In the genomic region with DNA sequence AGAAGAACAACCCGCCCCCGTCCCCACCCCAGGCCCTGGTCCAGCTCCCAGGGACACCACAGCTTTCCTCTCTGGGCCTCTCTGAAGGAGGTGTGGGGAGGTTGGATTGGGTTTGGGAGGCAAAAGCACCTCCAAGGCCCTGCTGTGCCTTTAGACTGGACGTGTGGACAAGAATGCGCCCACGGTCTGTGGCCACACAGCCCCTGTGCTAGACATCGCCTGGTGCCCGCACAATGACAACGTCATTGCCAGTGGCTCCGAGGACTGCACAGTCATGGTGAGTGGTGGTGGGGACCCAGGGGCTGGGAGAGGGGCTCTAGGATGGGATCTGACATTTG, we compare ENCODE assay signal across 10 cellular contexts. TPM values are rescaled to one million over a fixed set of nuclear protein-coding genes. Genes with fewer than 3 reads are reported as not detected.
DNase-seq lines count a peak whose midpoint lies in the region; ATAC-seq, FAIRE-seq and TF ChIP-seq lines count a peak whose summit lies in the region.
"Had no signal": no experiment of that assay in that cellular context is flagged by ENCODE, and none has a peak within 500 bp of the region (broad histone marks: within the 10 kb centered on the region; RNA-seq: fewer than 3 reads in every experiment).

No MANE protein-coding gene starts in this region.

- DNase-seq in A549 (ENCODE audit: low read depth in 1 of 2, low spot score in 1 of 2): no peak
- DNase-seq in activated T-cell treated with anti-CD3 and anti-CD28 coated beads, Interleukin-2, amount 50 U/mL, for 24 hours: no peak
- DNase-seq in left lung: peak in 1 of 2 donors; percentile 75
- no peak for DNase-seq in SK-N-SH
- DNase-seq in ovary: no peak
- DNase-seq: NCI-H526 had no signal

- H3K27ac ChIP-seq in A549 (peak overlapping the region in 1 of 2 experiments; percentile 29; a peak in 3 of 6 replicates), left lung (peak overlapping the region; percentile 13 to 97), SK-N-SH (ENCODE audit: low read depth in 2 of 2, low read length in 1 of 2) (no peak overlapping the region; a peak in 1 of 4 replicates), ovary (no peak overlapping the region)

- POLR2A ChIA-PET in A549 (lab: Yijun Ruan, JAX) (interaction anchor here (0.7 kb wide), 1 partner anchor 91 kb away, joined by 5 read pairs; the partner anchor contains the start of gene YPEL3), SK-N-SH (lab: Yijun Ruan, JAX) (no interaction called here)

- no peaks in the 10 kb centered on the region for H3K9me3 Mint-ChIP-seq in activated T-cell treated with anti-CD3 and anti-CD28 coated beads, Interleukin-2, amount 50 U/mL, for 24 hours

- no peak overlapping the region for H3K4me3 ChIP-seq in A549
- peak overlapping the region; percentile 95 for H3K4me3 ChIP-seq in GM12875 (ENCODE audit: low read depth, low read length)
- H3K4me3 ChIP-seq in left lung: peak overlapping the region in 1 of 2 donors; percentile 76
- H3K4me3 ChIP-seq in SK-N-SH (ENCODE audit: low read depth in 2 of 2, low read length in 1 of 2): no peak overlapping the region
- H3K4me3 ChIP-seq in ovary: no peak overlapping the region

- H3K27me3 Mint-ChIP-seq in activated T-cell treated with anti-CD3 and anti-CD28 coated beads, Interleukin-2, amount 50 U/mL, for 24 hours: no peaks in the 10 kb centered on the region

- H3K36me3 Mint-ChIP-seq in activated T-cell treated with anti-CD3 and anti-CD28 coated beads, Interleukin-2, amount 50 U/mL, for 24 hours (ENCODE audit: low read depth): peaks cover 45% of the 10 kb centered on the region

- peaks cover 32% of the 10 kb centered on the region for H3K4me1 Mint-ChIP-seq in activated T-cell treated with anti-CD3 and anti-CD28 coated beads, Interleukin-2, amount 50 U/mL, for 24 hours (ENCODE audit: low read depth)

- CTCF ChIA-PET in A549 (lab: Yijun Ruan, JAX): interaction anchor here (0.5 to 1.5 kb wide), 4 partner anchors 8 to 889 kb away, joined by 3 to 8 read pairs (median 4); no protein-coding TSS in a partner anchor
- CTCF ChIA-PET in SK-N-SH (lab: Yijun Ruan, JAX): interaction anchor here (1.3 to 6.0 kb wide), 2 partner anchors 91 to 93 kb away, joined by 3 to 33 read pairs; partner anchors contain the start of genes TBX6 and YPEL3

- H3K4me2 ChIP-seq in A549: no peak overlapping the region
- no peak overlapping the region for H3K4me2 ChIP-seq in SK-N-SH

- no peaks in the 10 kb centered on the region for H3K27me3 ChIP-seq in left lung
- H3K27me3 ChIP-seq in SK-N-SH (ENCODE audit: insufficient read depth): no peaks in the 10 kb centered on the region
- no peaks in the 10 kb centered on the region for H3K27me3 ChIP-seq in ovary

- H3K36me3 ChIP-seq in left lung: peaks cover 0 to 24% of the 10 kb centered on the region in 2 donors
- H3K36me3 ChIP-seq in SK-N-SH (replicated peaks in 1 of 2; ENCODE audit: control insufficient read depth in 1 of 2, insufficient read depth in 2 of 2, low read length in 1 of 2): peaks cover 0 to 6% of the 10 kb centered on the region in 2 experiments
- no peaks in the 10 kb centered on the region for H3K36me3 ChIP-seq in ovary

- FAIRE-seq in A549 (lab: Jason Lieb, UNC): no peak

- H3K9me3 ChIP-seq in A549 (no peaks in the 10 kb centered on the region), left lung (no peaks in the 10 kb centered on the region), SK-N-SH (no peaks in the 10 kb centered on the region), ovary (no peaks in the 10 kb centered on the region)

- 94% methylated on average over 7 of the region's 9 CpGs for WGBS in A549 (ENCODE audit: missing lambda C conversion rate)
- 98% methylated on average over 7 of the region's 9 CpGs for WGBS in SK-N-SH (ENCODE audit: low lambda C conversion rate)
- 82 to 91% (median 91%) methylated on average over 9 of the region's 9 CpGs for WGBS in ovary, 3 donors

- TF ChIP-seq POLR2A in A549 (IDR thresholded peaks at IDR 0.05; ENCODE audit: low read length) (no peak), ovary (IDR thresholded peaks at IDR 0.05) (no peak)

- TF ChIP-seq RAD21 in A549 (conservative IDR thresholded peaks at IDR 0.05 in 1 of 2, IDR thresholded peaks at IDR 0.05 in 1 of 2): no peak
- no peak for TF ChIP-seq RAD21 in SK-N-SH (IDR thresholded peaks at IDR 0.05; ENCODE audit: low read length)

- no peak overlapping the region for H3K9ac ChIP-seq in SK-N-SH

- peaks cover 4% of the 10 kb centered on the region for H3F3A ChIP-seq in SK-N-SH (replicated peaks; ENCODE audit: insufficient read depth)

- H3K27ac Mint-ChIP-seq in activated T-cell treated with anti-CD3 and anti-CD28 coated beads, Interleukin-2, amount 50 U/mL, for 24 hours: peak overlapping the region; percentile 98
- H3K27ac Mint-ChIP-seq: progenitor cell of endocrine pancreas had no signal

- intact Hi-C loops in left lung (cut with DNase I): no loop called here
- intact Hi-C loops in ovary (cut with DNase I): no loop called here

- H3K79me2 ChIP-seq in SK-N-SH (ENCODE audit: insufficient read depth): no peaks in the 10 kb centered on the region

- no peak for TF ChIP-seq EP300 in A549 (IDR thresholded peaks at IDR 0.05)
- TF ChIP-seq EP300 in SK-N-SH (IDR thresholded peaks at IDR 0.05; ENCODE audit: borderline replicate concordance in 1 of 2, low read depth in 1 of 2, low read length in 1 of 2): no peak
- TF ChIP-seq EP300 in ovary (IDR thresholded peaks at IDR 0.05): no peak

- ATAC-seq in A549 (no peak), left lung (no peak), HG02623 (IDR thresholded peaks at IDR 0.05; ENCODE audit: unreplicated experiment) (no peak), HG02970 (IDR thresholded peaks at IDR 0.05; ENCODE audit: low FRiP score, unreplicated experiment) (no peak)

- TF ChIP-seq CTCF in A549 (IDR thresholded peaks at IDR 0.05) (no peak), GM12875 (IDR thresholded peaks at IDR 0.05; ENCODE audit: borderline replicate concordance, insufficient read depth, low read depth, low read length) (no peak), left lung (IDR thresholded peaks at IDR 0.05) (no peak), SK-N-SH (IDR thresholded peaks at IDR 0.05) (no peak), ovary (IDR thresholded peaks at IDR 0.05) (no peak)

- H3K4me3 Mint-ChIP-seq in activated T-cell treated with anti-CD3 and anti-CD28 coated beads, Interleukin-2, amount 50 U/mL, for 24 hours: peak overlapping the region; percentile 99

- H3K9me2 ChIP-seq in SK-N-SH: no peaks in the 10 kb centered on the region

- H2AFZ ChIP-seq in SK-N-SH (ENCODE audit: low read depth): no peak overlapping the region

- H3K4me1 ChIP-seq in A549 (peaks cover 20% of the 10 kb centered on the region; the same call in 2 of the 3 replicates), left lung (peaks cover 3 to 49% of the 10 kb centered on the region in 2 donors), SK-N-SH (ENCODE audit: control insufficient read depth in 1 of 2, insufficient read depth in 2 of 2, low read depth in 1 of 2, low read length in 1 of 2) (peaks cover 0 to 25% of the 10 kb centered on the region in 2 experiments; a peak in 1 of 4 replicates), ovary (ENCODE audit: insufficient read depth) (peaks cover 8% of the 10 kb centered on the region)

- no peaks in the 10 kb centered on the region for H4K20me1 ChIP-seq in SK-N-SH (ENCODE audit: insufficient read depth)

RNA-seq across cellular contexts. Expression of gene CORO1A, which starts 3.0 kb away (rescaled TPM):
- polyA plus RNA-seq in A549 (2011; rRNA removed) (0.82 and 0.83 TPM in 2 replicates), A549 (2017; fragmentation: RNase III; extraction: RNeasy Plus Mini Kit Qiagen cat#74134 plus additional on column Dnase treatment) (4.1 to 5.9 TPM (median 5.3 TPM) in 3 replicates), SK-N-SH (2012; rRNA removed) (13.0 and 13.5 TPM in 2 replicates), ovary (10 to 100 TPM in 1 of 2 donors, 1 to 10 TPM in 1; 1.6 to 12.2 TPM)
- polyA plus RNA-seq in A549 (2012; cell fraction: cytosol; rRNA removed): 4.7 and 4.9 TPM in 2 replicates
- polyA plus RNA-seq in A549 (2012; cell fraction: nucleus; rRNA removed): 8.2 and 9.4 TPM in 2 replicates
- polyA minus RNA-seq in A549 (2011; rRNA and poly(A)+ RNA removed): 0.25 and 2.0 TPM in 2 replicates
- total RNA-seq in left lung (100 to 1,000 TPM in 1 of 2 donors, 10 to 100 TPM in 1; 29.3 to 172 TPM), ovary (10 to 100 TPM in 4 of 7 donors, 1 to 10 TPM in 3; 6.7 to 33.3 (median 14.1) TPM)
- 4.6 and 8.0 TPM in 2 replicates for polyA plus RNA-seq in SK-N-SH (2012; cell fraction: cytosol; rRNA removed)
- polyA plus RNA-seq in SK-N-SH (2012; cell fraction: nucleus; rRNA removed): 19.1 and 24.4 TPM in 2 replicates

RNA-seq across cellular contexts. Expression of gene BOLA2B, which starts 7.1 kb away (rescaled TPM):
- polyA plus RNA-seq in A549 (2011; rRNA removed) (43.9 and 53.8 TPM in 2 replicates), A549 (2017; fragmentation: RNase III; extraction: RNeasy Plus Mini Kit Qiagen cat#74134 plus additional on column Dnase treatment) (236 to 258 TPM (median 244 TPM) in 3 replicates), SK-N-SH (2012; rRNA removed) (660 and 726 TPM in 2 replicates), ovary (10 to 100 TPM; 10.0 to 43.9 TPM)
- polyA plus RNA-seq in A549 (2012; cell fraction: cytosol; rRNA removed): 372 and 474 TPM in 2 replicates
- polyA plus RNA-seq in A549 (2012; cell fraction: nucleus; rRNA removed): 271 and 571 TPM in 2 replicates
- 27.9 and 46.2 TPM in 2 replicates for polyA minus RNA-seq in A549 (2011; rRNA and poly(A)+ RNA removed)
- total RNA-seq in left lung (100 to 1,000 TPM in 1 of 2 donors, 10 to 100 TPM in 1; 59.3 to 101 TPM), ovary (100 to 1,000 TPM in 1 of 7 donors, 10 to 100 TPM in 6; 21.3 to 106 (median 40.1) TPM)
- 350 and 437 TPM in 2 replicates for polyA plus RNA-seq in SK-N-SH (2012; cell fraction: cytosol; rRNA removed)
- 148 and 393 TPM in 2 replicates for polyA plus RNA-seq in SK-N-SH (2012; cell fraction: nucleus; rRNA removed)

RNA-seq across cellular contexts. Expression of gene SLX1A, which starts 7.3 kb away (rescaled TPM):
- 3.5 and 17.5 TPM in 2 replicates for polyA plus RNA-seq in A549 (2011; rRNA removed)
- polyA plus RNA-seq in A549 (2012; cell fraction: cytosol; rRNA removed): 24.0 and 25.5 TPM in 2 replicates
- polyA plus RNA-seq in A549 (2012; cell fraction: nucleus; rRNA removed): 46.9 and 54.5 TPM in 2 replicates
- polyA plus RNA-seq in A549 (2017; fragmentation: RNase III; extraction: RNeasy Plus Mini Kit Qiagen cat#74134 plus additional on column Dnase treatment): 28.0 to 32.2 TPM (median 28.4 TPM) in 3 replicates
- 1.1 and 4.8 TPM in 2 replicates for polyA minus RNA-seq in A549 (2011; rRNA and poly(A)+ RNA removed)
- 10 to 100 TPM; 21.5 to 25.5 TPM for total RNA-seq in left lung
- 45.0 and 68.8 TPM in 2 replicates for polyA plus RNA-seq in SK-N-SH (2012; rRNA removed)
- 30.1 and 31.1 TPM in 2 replicates for polyA plus RNA-seq in SK-N-SH (2012; cell fraction: cytosol; rRNA removed)
- 161 and 335 TPM in 2 replicates for polyA plus RNA-seq in SK-N-SH (2012; cell fraction: nucleus; rRNA removed)
- total RNA-seq in ovary: 10 to 100 TPM in 6 of 7 donors, 1 to 10 TPM in 1; 9.3 to 60.9 (median 33.9) TPM
- 10 to 100 TPM in 1 of 2 donors, 1 to 10 TPM in 1; 3.5 to 12.5 TPM for polyA plus RNA-seq in ovary

RNA-seq across cellular contexts. Expression of gene SULT1A3, which starts 12.6 kb away (rescaled TPM):
- polyA plus RNA-seq in A549 (2011; rRNA removed) (8.0 and 11.5 TPM in 2 replicates), A549 (2017; fragmentation: RNase III; extraction: RNeasy Plus Mini Kit Qiagen cat#74134 plus additional on column Dnase treatment) (7.9 to 8.8 TPM (median 8.3 TPM) in 3 replicates), SK-N-SH (2012; rRNA removed) (20.4 and 24.1 TPM in 2 replicates), ovary (10 to 100 TPM in 1 of 2 donors, 1 to 10 TPM in 1; 9.9 to 10.0 TPM)
- polyA plus RNA-seq in A549 (2012; cell fraction: cytosol; rRNA removed): 6.8 and 9.8 TPM in 2 replicates
- polyA plus RNA-seq in A549 (2012; cell fraction: nucleus; rRNA removed): 25.2 and 31.9 TPM in 2 replicates
- polyA minus RNA-seq in A549 (2011; rRNA and poly(A)+ RNA removed): 2.6 TPM in 2 replicates
- total RNA-seq in left lung (10 to 100 TPM; 19.7 to 29.3 TPM), ovary (10 to 100 TPM in 4 of 7 donors, 1 to 10 TPM in 3; 4.1 to 12.5 (median 10.5) TPM)
- polyA plus RNA-seq in SK-N-SH (2012; cell fraction: cytosol; rRNA removed): 8.8 TPM in 2 replicates
- 79.3 and 99.1 TPM in 2 replicates for polyA plus RNA-seq in SK-N-SH (2012; cell fraction: nucleus; rRNA removed)

Comparison
In these comparisons a context has a peak if more than half of its experiments do, and no peak if none do; other contexts are left out.
1. H3K27ac ChIP-seq: peak in left lung (2 of 2); none in SK-N-SH (0 of 2) and ovary (0 of 2).